In the genomic region with DNA sequence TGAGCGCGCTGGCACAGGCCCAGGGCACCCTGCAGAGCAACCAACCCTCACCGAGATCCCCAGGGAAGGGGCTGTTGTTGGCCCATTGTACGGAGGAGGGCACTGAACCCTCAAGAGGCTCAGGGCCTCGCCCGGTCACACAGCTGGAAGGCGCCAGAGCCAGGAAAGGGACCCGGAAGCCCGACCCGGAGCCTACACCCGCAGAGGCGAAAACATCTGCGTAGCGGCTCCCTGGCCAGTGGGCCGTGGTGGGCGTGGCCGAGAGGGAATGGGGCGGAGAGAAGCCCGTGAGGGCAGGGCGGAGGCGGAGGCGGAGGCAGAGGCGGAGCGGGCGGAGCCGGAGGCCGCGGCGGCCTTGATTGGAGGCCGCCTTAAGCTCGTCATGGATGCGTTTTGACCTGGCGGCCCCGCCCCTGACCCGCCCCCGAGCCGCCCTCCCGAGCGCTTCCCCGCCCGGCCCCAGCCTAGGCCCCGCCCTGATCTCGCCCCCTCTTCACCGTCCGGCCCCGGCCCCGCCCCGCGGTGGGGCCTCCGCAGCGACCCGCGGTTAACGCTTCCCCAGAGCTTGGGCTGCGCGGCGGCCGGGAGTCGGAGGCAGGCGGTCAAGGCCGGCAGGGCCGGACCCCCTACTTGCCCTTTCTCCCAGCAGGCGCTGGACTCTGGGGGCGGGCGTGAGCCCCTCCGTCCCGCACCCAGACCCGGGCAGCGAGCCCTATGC, we compare ENCODE assay signal across 8 cellular contexts. TPM values are rescaled to one million over a fixed set of nuclear protein-coding genes. Genes with fewer than 3 reads are reported as not detected.
DNase-seq lines count a peak whose midpoint lies in the region; ATAC-seq and TF ChIP-seq lines count a peak whose summit lies in the region.

No MANE protein-coding gene starts in this region.

- H3K27me3 Mint-ChIP-seq in T-cell, result no peaks in the 10 kb centered on the region

- H3K36me3 Mint-ChIP-seq in T-cell, result peaks cover 8% of the 10 kb centered on the region

- H3K4me1 ChIP-seq in left ventricle myocardium inferior (peaks cover 48% of the 10 kb centered on the region), prostate gland (replicated peaks) (peaks cover 9% of the 10 kb centered on the region)

- POLR2A ChIA-PET in T-cell (lab: Charles Lee), result interaction anchor here (0.6 to 1.0 kb wide), 6 partner anchors 9 to 191 kb away, joined by 3 to 5 read pairs (median 4); partner anchors contain the start of gene OGFR (in 2 of the 2)

- H3K4me3 ChIP-seq in left ventricle myocardium inferior, result peak overlapping the region; percentile 81
- peak overlapping the region; percentile 63 to 77 for H3K4me3 ChIP-seq in prostate gland

- no peaks in the 10 kb centered on the region for H3K9me3 Mint-ChIP-seq in T-cell

- H3K36me3 ChIP-seq in left ventricle myocardium inferior (peaks cover 16% of the 10 kb centered on the region), prostate gland (peaks cover 4 to 7% of the 10 kb centered on the region in 2 donors)

- peak; percentile 98 for DNase-seq in GM13976 (ENCODE audit: low spot score)
- peak; percentile 79 for DNase-seq in NCI-H1436 treated with DMSO at 0.1 percent for 48 hours (lab: John Stamatoyannopoulos, UW)
- peak; percentile 72 to 97 (median 86) for DNase-seq in T-cell
- DNase-seq in amniotic stem cell (lab: John Stamatoyannopoulos, UW), result peak; percentile 93
- DNase-seq in left ventricle myocardium inferior, result peak; percentile 97
- peak; percentile 93 for DNase-seq in prostate gland (ENCODE audit: low spot score)
- peak; percentile 97 for DNase-seq in ureter (ENCODE audit: low spot score)

- H3K27ac Mint-ChIP-seq in T-cell, result peak overlapping the region; percentile 93 to 96

- peaks cover 38 to 41% (median 38%) of the 10 kb centered on the region in 3 donors for H3K4me1 Mint-ChIP-seq in T-cell

- H3K4me3 Mint-ChIP-seq in T-cell, result peak overlapping the region; percentile 85 to 91 (median 86)

- in situ Hi-C loops in GM13976 (cut with MboI; ENCODE audit: low sequenced_read_pairs, unreplicated experiment), result loop anchor here (25.0 kb wide), 1 partner anchor 132 kb away; no protein-coding TSS in a partner anchor

- H3K27me3 ChIP-seq in left ventricle myocardium inferior (ENCODE audit: low read depth), result no peaks in the 10 kb centered on the region
- no peaks in the 10 kb centered on the region for H3K27me3 ChIP-seq in prostate gland (replicated peaks; ENCODE audit: insufficient read depth)

- no peak for TF ChIP-seq CTCF in GM13976 (IDR thresholded peaks at IDR 0.05; ENCODE audit: borderline replicate concordance, control extremely low read depth, extremely low read depth, insufficient read depth, missing control alignments)
- no peak for TF ChIP-seq CTCF in left ventricle myocardium inferior (IDR thresholded peaks at IDR 0.05; ENCODE audit: borderline replicate concordance)
- TF ChIP-seq CTCF in prostate gland (IDR thresholded peaks at IDR 0.05), result peak in 1 of 4 experiments; percentile 3

- CTCF ChIA-PET in T-cell (lab: Charles Lee), result interaction anchor here in 1 of 2 donors (0.6 to 1.4 kb wide), 10 partner anchors 10 to 1249 kb away, joined by 3 to 8 read pairs (median 4); partner anchors contain the start of genes OGFR and TCFL5

- H3K9me3 ChIP-seq in left ventricle myocardium inferior (replicated peaks) (no peaks in the 10 kb centered on the region), prostate gland (no peaks in the 10 kb centered on the region)

- intact Hi-C loops in left ventricle myocardium inferior (cut with micrococcal nuclease), result loop anchor here (5.0 to 10.0 kb wide), 2 partner anchors 127 to 289 kb away; no protein-coding TSS in a partner anchor
- intact Hi-C loops in prostate gland (cut with DNase I), result loop anchor here (10.0 kb wide), 1 partner anchor 729 kb away; the partner anchor contains the start of gene TAF4

- peak overlapping the region; percentile 92 for H3K27ac ChIP-seq in left ventricle myocardium inferior (replicated peaks)
- peak overlapping the region; percentile 89 to 91 for H3K27ac ChIP-seq in prostate gland

- TF ChIP-seq POLR2A in prostate gland (IDR thresholded peaks at IDR 0.05), result peak; percentile 90

- ATAC-seq in HG02852 (IDR thresholded peaks at IDR 0.05; ENCODE audit: unreplicated experiment), result peak; percentile 74
- peak; percentile 76 to 80 (median 76) for ATAC-seq in T-cell (replicated peaks in 1 of 4)

- under 1% methylated on average over 43 of the region's 69 CpGs for WGBS in prostate gland

RNA-seq across cellular contexts. Expression of gene MRGBP, which starts 2.1 kb away (rescaled TPM):
- 10 to 100 TPM in 3 of 5 donors, 1 to 10 TPM in 2; 8.6 to 13.9 (median 12.8) TPM for total RNA-seq in T-cell
- 9.8 TPM for total RNA-seq in left ventricle myocardium inferior
- 10 to 100 TPM in 1 of 2 donors, 1 to 10 TPM in 1; 8.3 to 24.1 TPM for total RNA-seq in prostate gland
- total RNA-seq in ureter, result 6.3 TPM

RNA-seq across cellular contexts. Expression of gene OGFR, which starts 10.5 kb away (rescaled TPM):
- total RNA-seq in T-cell (10 to 100 TPM; 46.5 to 91.1 (median 83.0) TPM), left ventricle myocardium inferior (19.2 TPM), prostate gland (10 to 100 TPM; 60.2 to 76.9 TPM), ureter (42.0 TPM)

RNA-seq across cellular contexts. Expression of gene COL9A3, which starts 22.7 kb away (rescaled TPM):
- total RNA-seq in T-cell, result 1 to 10 TPM in 1 of 5 donors, under 1 TPM in 3, not detected in 1; 0.51 to 2.1 (median 0.75) TPM
- 2.1 TPM for total RNA-seq in left ventricle myocardium inferior
- 1 to 10 TPM; 5.8 to 6.5 TPM for total RNA-seq in prostate gland
- total RNA-seq in ureter, result 5.1 TPM

Comparison
In these comparisons a context has a peak if more than half of its experiments do, and no peak if none do; other contexts are left out.
1. Peak in every context shown above with its lines: DNase-seq, ATAC-seq, H3K4me3 ChIP-seq and H3K27ac ChIP-seq.